In genomic region chr10:124619195-124619594, GRCh38 we compare ENCODE assay signal across 11 cellular contexts.
DNase-seq lines count a peak whose midpoint lies in the region; ATAC-seq and TF ChIP-seq lines count a peak whose summit lies in the region.
"Had no signal": no experiment of that assay in that cellular context is flagged by ENCODE, and none has a peak within 500 bp of the region (broad histone marks: within the 10 kb centered on the region; RNA-seq: fewer than 3 reads in every experiment).

No MANE protein-coding gene starts in this region.

- peaks cover 100% of the 10 kb centered on the region for H3K4me1 ChIP-seq in BLaER1
- H3K4me1 ChIP-seq in RWPE2 (ENCODE audit: insufficient read depth, poor library complexity, severe bottlenecking), result peaks cover 15% of the 10 kb centered on the region

- peak overlapping the region; percentile 40 for H3K4me3 ChIP-seq in BLaER1
- no peak overlapping the region for H3K4me3 ChIP-seq in RWPE2 (ENCODE audit: severe bottlenecking)
- H3K4me3 ChIP-seq: GM23248 had no signal

- no peak overlapping the region for H3K9ac ChIP-seq in BLaER1
- H3K9ac ChIP-seq: GM23248 had no signal

- H3K27ac ChIP-seq in BLaER1 (peak overlapping the region; percentile 23; the same call in 1 of the 2 replicates), RWPE2 (ENCODE audit: poor library complexity, severe bottlenecking) (peak overlapping the region; percentile 48)
- H3K27ac ChIP-seq: C4-2B, GM23248 had no signal

- no peak for DNase-seq in RWPE2 (ENCODE audit: low spot score)
- DNase-seq in kidney tubule cell (ENCODE audit: low spot score), result peak; percentile 8
- no peak for DNase-seq in NCI-H187 treated with DMSO at 0.1 percent for 48 hours (lab: John Stamatoyannopoulos, UW)
- DNase-seq in activated naive CD4-positive, alpha-beta T cell treated with Interleukin-2 at 50 U/mL for 16 hours, result no peak
- DNase-seq in cerebellum (ENCODE audit: low spot score), result no peak
- DNase-seq: GM23248, occipital lobe had no signal

- H3K9me3 ChIP-seq in BLaER1 (no peaks in the 10 kb centered on the region), RWPE2 (ENCODE audit: severe bottlenecking) (no peaks in the 10 kb centered on the region)

- TF ChIP-seq CTCF in RWPE2 (IDR thresholded peaks at IDR 0.05; ENCODE audit: poor library complexity, severe bottlenecking), result no peak

- ATAC-seq in GM21390 (IDR thresholded peaks at IDR 0.05; ENCODE audit: unreplicated experiment) (peak; percentile 5), RWPE2 (ENCODE audit: low read depth) (peak; percentile 87), GM21423 (IDR thresholded peaks at IDR 0.05; ENCODE audit: unreplicated experiment) (no peak)

- peaks cover 100% of the 10 kb centered on the region for H4K20me1 ChIP-seq in BLaER1

- H3K27me3 ChIP-seq in BLaER1 (peaks cover 22% of the 10 kb centered on the region), RWPE2 (ENCODE audit: insufficient read depth, poor library complexity, severe bottlenecking) (no peaks in the 10 kb centered on the region)

- peak overlapping the region; percentile 96 for H3K4me2 ChIP-seq in BLaER1

- peaks cover 6% of the 10 kb centered on the region; the same call in 1 of the 2 replicates for H3K36me3 ChIP-seq in BLaER1
- no peaks in the 10 kb centered on the region for H3K36me3 ChIP-seq in RWPE2 (ENCODE audit: low read depth)
